In genomic region chr9:35096035-35096849, GRCh38 we compare ENCODE assay signal across 1 cellular context.
TF ChIP-seq lines count a peak whose summit lies in the region.

Gene PIGO (minus strand): TSS chr9:35096591. CDS start chr9:35095565, 1,026 bp downstream.

TF ChIP-seq in HepG2, 621 proteins besides CTCF, POLR2A, EP300 and RAD21 (continued from another document and continues in another):
- TF ChIP-seq CEBPZ (IDR thresholded peaks at IDR 0.05; ENCODE audit: low read length): no peak
- 0 out of 2 replicates have a peak, but pooled peaks have one; percentile 89 for TF ChIP-seq ZNF546 (CRISPR knock-in tag; conservative IDR thresholded peaks at IDR 0.05)
- peak; percentile 92 for TF ChIP-seq EED (CRISPR knock-in tag; IDR thresholded peaks at IDR 0.05)
- peak; percentile 44; the same call in 1 of the 2 replicates for TF ChIP-seq TFE3 (CRISPR knock-in tag; IDR thresholded peaks at IDR 0.05)
- TF ChIP-seq PHF21A (CRISPR knock-in tag; IDR thresholded peaks at IDR 0.05): peak; percentile 89
- TF ChIP-seq ZNF124 (CRISPR knock-in tag; IDR thresholded peaks at IDR 0.05): peak; percentile 90
- peak; percentile 96 for TF ChIP-seq ZNF34 (CRISPR knock-in tag; IDR thresholded peaks at IDR 0.05; ENCODE audit: borderline replicate concordance)
- peak; percentile 23 for TF ChIP-seq ZNF407 (CRISPR knock-in tag; IDR thresholded peaks at IDR 0.05; ENCODE audit: not compliant biosample characterization)
- peak; percentile 94 for TF ChIP-seq ATF5 (CRISPR knock-in tag; IDR thresholded peaks at IDR 0.05; ENCODE audit: low read depth)
- TF ChIP-seq BRCA1 (CRISPR knock-in tag; IDR thresholded peaks at IDR 0.05): no peak
- peak; percentile 54; the same call in 1 of the 2 replicates for TF ChIP-seq NCOA2 (CRISPR knock-in tag; IDR thresholded peaks at IDR 0.05)
- TF ChIP-seq TMF1 (CRISPR knock-in tag; IDR thresholded peaks at IDR 0.05; ENCODE audit: low read depth): no peak
- TF ChIP-seq CEBPG (CRISPR knock-in tag; IDR thresholded peaks at IDR 0.05): no peak
- peak; percentile 95 for TF ChIP-seq MEIS1 (CRISPR knock-in tag; IDR thresholded peaks at IDR 0.05; ENCODE audit: borderline replicate concordance)
- no peak for TF ChIP-seq CENPT (CRISPR knock-in tag; IDR thresholded peaks at IDR 0.05; ENCODE audit: low read depth)
- no peak for TF ChIP-seq CREB3 (CRISPR knock-in tag; IDR thresholded peaks at IDR 0.05)
- 0 out of 2 replicates have a peak, but pooled peaks have one; percentile 40 for TF ChIP-seq KDM1A (CRISPR knock-in tag; IDR thresholded peaks at IDR 0.05)
- peak; percentile 88 for TF ChIP-seq BCL3 (CRISPR knock-in tag; IDR thresholded peaks at IDR 0.05)
- TF ChIP-seq, protein P1, sequence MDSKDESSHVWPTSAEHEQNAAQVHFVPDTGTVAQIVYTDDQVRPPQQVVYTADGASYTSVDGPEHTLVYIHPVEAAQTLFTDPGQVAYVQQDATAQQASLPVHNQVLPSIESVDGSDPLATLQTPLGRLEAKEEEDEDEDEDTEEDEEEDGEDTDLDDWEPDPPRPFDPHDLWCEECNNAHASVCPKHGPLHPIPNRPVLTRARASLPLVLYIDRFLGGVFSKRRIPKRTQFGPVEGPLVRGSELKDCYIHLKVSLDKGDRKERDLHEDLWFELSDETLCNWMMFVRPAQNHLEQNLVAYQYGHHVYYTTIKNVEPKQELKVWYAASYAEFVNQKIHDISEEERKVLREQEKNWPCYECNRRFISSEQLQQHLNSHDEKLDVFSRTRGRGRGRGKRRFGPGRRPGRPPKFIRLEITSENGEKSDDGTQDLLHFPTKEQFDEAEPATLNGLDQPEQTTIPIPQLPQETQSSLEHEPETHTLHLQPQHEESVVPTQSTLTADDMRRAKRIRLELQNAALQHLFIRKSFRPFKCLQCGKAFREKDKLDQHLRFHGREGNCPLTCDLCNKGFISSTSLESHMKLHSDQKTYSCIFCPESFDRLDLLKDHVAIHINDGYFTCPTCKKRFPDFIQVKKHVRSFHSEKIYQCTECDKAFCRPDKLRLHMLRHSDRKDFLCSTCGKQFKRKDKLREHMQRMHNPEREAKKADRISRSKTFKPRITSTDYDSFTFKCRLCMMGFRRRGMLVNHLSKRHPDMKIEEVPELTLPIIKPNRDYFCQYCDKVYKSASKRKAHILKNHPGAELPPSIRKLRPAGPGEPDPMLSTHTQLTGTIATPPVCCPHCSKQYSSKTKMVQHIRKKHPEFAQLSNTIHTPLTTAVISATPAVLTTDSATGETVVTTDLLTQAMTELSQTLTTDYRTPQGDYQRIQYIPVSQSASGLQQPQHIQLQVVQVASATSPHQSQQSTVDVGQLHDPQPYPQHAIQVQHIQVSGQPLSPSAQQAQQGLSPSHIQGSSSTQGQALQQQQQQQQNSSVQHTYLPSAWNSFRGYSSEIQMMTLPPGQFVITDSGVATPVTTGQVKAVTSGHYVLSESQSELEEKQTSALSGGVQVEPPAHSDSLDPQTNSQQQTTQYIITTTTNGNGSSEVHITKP (CRISPR knock-in tag; IDR thresholded peaks at IDR 0.05; ENCODE audit: low read depth): peak; percentile 73; the same call in 1 of the 2 replicates
- TF ChIP-seq PAXIP1 (CRISPR knock-in tag; conservative IDR thresholded peaks at IDR 0.05): peak; percentile 71
- TF ChIP-seq CHD4 (IDR thresholded peaks at IDR 0.05; ENCODE audit: borderline replicate concordance, low read length): no peak
- no peak for TF ChIP-seq TCF12 (IDR thresholded peaks at IDR 0.05)
- 0 out of 2 replicates have a peak, but pooled peaks have one; percentile 51 for TF ChIP-seq TCF12 (CRISPR knock-in tag; IDR thresholded peaks at IDR 0.05)
- TF ChIP-seq CBX2 (IDR thresholded peaks at IDR 0.05; ENCODE audit: low read depth, low read length): no peak
- no peak for TF ChIP-seq CBX2 (CRISPR knock-in tag; IDR thresholded peaks at IDR 0.05; ENCODE audit: low read depth)
- TF ChIP-seq ZNF296 (CRISPR knock-in tag; conservative IDR thresholded peaks at IDR 0.05): no peak; the same call in 1 of the 2 replicates
- no peak for TF ChIP-seq ZNF432 (CRISPR knock-in tag; IDR thresholded peaks at IDR 0.05; ENCODE audit: borderline replicate concordance)
- peak; percentile 96 for TF ChIP-seq ZNF501 (CRISPR knock-in tag; IDR thresholded peaks at IDR 0.05)
- TF ChIP-seq ZNF564 (CRISPR knock-in tag; IDR thresholded peaks at IDR 0.05): peak; percentile 88
- TF ChIP-seq ZBTB38 (CRISPR knock-in tag; IDR thresholded peaks at IDR 0.05): peak; percentile 37; the same call in 1 of the 2 replicates
